Comparison of ENCODE assay signal across 28 cellular contexts in the genomic region with DNA sequence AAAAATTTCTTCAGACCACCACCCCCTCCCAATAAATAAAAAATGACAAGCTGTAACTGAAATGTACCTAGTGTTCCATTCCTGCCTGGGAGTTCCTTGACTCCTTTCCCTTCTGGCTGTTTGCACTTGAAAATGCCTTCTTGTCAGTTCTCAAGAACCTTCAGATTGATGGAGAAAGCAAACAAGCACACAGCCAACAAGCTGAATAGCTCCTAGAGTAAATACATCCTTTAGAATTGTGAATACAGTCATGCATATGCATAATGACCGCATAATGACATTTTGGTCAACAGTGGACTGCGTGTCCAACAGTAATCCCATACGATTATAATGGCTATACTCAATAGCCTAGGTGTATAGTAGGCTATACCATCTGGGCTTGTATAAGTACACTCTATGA.
"Had no signal": no experiment of that assay in that cellular context is flagged by ENCODE, and none has a peak within 500 bp of the region (broad histone marks: within the 10 kb centered on the region; RNA-seq: fewer than 3 reads in every experiment).

No MANE protein-coding gene starts in this region.

- H3K27me3 Mint-ChIP-seq: activated naive CD4-positive, alpha-beta T cell treated with anti-CD3 and anti-CD28 coated beads, Interleukin-2, amount 10 ng/mL, durations not matched to agents 7 days and 5 days; activated naive CD8-positive, alpha-beta T cell treated with anti-CD3 and anti-CD28 coated beads, Interleukin-2, amount 10 ng/mL, durations not matched to agents 7 days and 5 days had no signal

- H3K9me3 ChIP-seq: right lobe of liver, testis, transverse colon, uterus had no signal

- H3K27ac Mint-ChIP-seq: activated naive CD4-positive, alpha-beta T cell treated with anti-CD3 and anti-CD28 coated beads, Interleukin-2, amount 10 ng/mL, durations not matched to agents 7 days and 5 days; activated naive CD8-positive, alpha-beta T cell treated with anti-CD3 and anti-CD28 coated beads, Interleukin-2, amount 10 ng/mL, durations not matched to agents 7 days and 5 days; memory B cell; natural killer cell; neural progenitor cell; T-helper 1 cell treated with Interleukin-12 subunit alpha and Interleukin-12 subunit beta and Interleukin-4 antibody, amounts not matched to agents 30 μg/mL and 1 μg/mL, for 36 hours had no signal

- H3K4me3 ChIP-seq: ascending aorta, gastroesophageal sphincter, hepatocyte, neural progenitor cell, right lobe of liver, testis, transverse colon, uterus had no signal

- H3K36me3 Mint-ChIP-seq: activated naive CD4-positive, alpha-beta T cell treated with anti-CD3 and anti-CD28 coated beads, Interleukin-2, amount 10 ng/mL, durations not matched to agents 7 days and 5 days; activated naive CD8-positive, alpha-beta T cell treated with anti-CD3 and anti-CD28 coated beads, Interleukin-2, amount 10 ng/mL, durations not matched to agents 7 days and 5 days; memory B cell; natural killer cell had no signal

- H3K36me3 ChIP-seq: ascending aorta, brain microvascular endothelial cell, gastroesophageal sphincter, neural progenitor cell, right lobe of liver, transverse colon, uterus, WERI-Rb-1 had no signal

- DNase-seq: activated CD4-positive, alpha-beta T cell treated with anti-CD3 and anti-CD28 coated beads for 48 hours; activated CD4-positive, alpha-beta T cell treated with anti-CD3 and anti-CD28 coated beads, Interleukin-2, amount 50 U/mL, for 48 hours; activated CD8-positive, alpha-beta memory T cell treated with anti-CD3 and anti-CD28 coated beads for 24 hours; activated CD8-positive, alpha-beta memory T cell treated with anti-CD3 and anti-CD28 coated beads, Interleukin-2, amount 50 U/mL, for 4 hours; activated gamma-delta T cell; activated naive CD4-positive, alpha-beta T cell treated with anti-CD3 and anti-CD28 coated beads, Interleukin-2, amount 10 ng/mL, durations not matched to agents 7 days and 5 days; activated naive CD8-positive, alpha-beta T cell treated with anti-CD3 and anti-CD28 coated beads, Interleukin-2, amount 10 ng/mL, durations not matched to agents 7 days and 5 days; activated T-cell treated with anti-CD3 and anti-CD28 coated beads, Interleukin-2, amount 50 U/mL, for 1 hour; brain microvascular endothelial cell; cortex of kidney; left cardiac atrium; natural killer cell; occipital lobe; right lobe of liver; stimulated activated CD4-positive, alpha-beta T cell treated with anti-CD3 and anti-CD28 coated beads, Interleukin-4, amount 100 ng/mL, for 1 hour; stimulated activated naive CD8-positive, alpha-beta T cell treated with anti-CD3 and anti-CD28 coated beads, Interleukin-15, Interleukin-2, amounts not matched to agents 100 U/mL and 50 U/mL, for 24 hours; T-helper 9 cell; testis; transverse colon; uterus; WERI-Rb-1 had no signal

- H3K4me1 ChIP-seq: ascending aorta, right lobe of liver, testis, transverse colon, uterus had no signal

- H3K27me3 ChIP-seq: ascending aorta, brain microvascular endothelial cell, gastroesophageal sphincter, hepatocyte, neural progenitor cell, right lobe of liver, testis, transverse colon, uterus had no signal

- H3K79me2 ChIP-seq: parathyroid adenoma had no signal

- H3K4me3 Mint-ChIP-seq: activated naive CD4-positive, alpha-beta T cell treated with anti-CD3 and anti-CD28 coated beads, Interleukin-2, amount 10 ng/mL, durations not matched to agents 7 days and 5 days; activated naive CD8-positive, alpha-beta T cell treated with anti-CD3 and anti-CD28 coated beads, Interleukin-2, amount 10 ng/mL, durations not matched to agents 7 days and 5 days; memory B cell; natural killer cell; neural progenitor cell; T-helper 1 cell treated with Interleukin-12 subunit alpha and Interleukin-12 subunit beta and Interleukin-4 antibody, amounts not matched to agents 30 μg/mL and 1 μg/mL, for 36 hours had no signal

- H3K9me3 Mint-ChIP-seq: activated naive CD4-positive, alpha-beta T cell treated with anti-CD3 and anti-CD28 coated beads, Interleukin-2, amount 10 ng/mL, durations not matched to agents 7 days and 5 days; activated naive CD8-positive, alpha-beta T cell treated with anti-CD3 and anti-CD28 coated beads, Interleukin-2, amount 10 ng/mL, durations not matched to agents 7 days and 5 days; natural killer cell; neural progenitor cell; T-helper 1 cell treated with Interleukin-12 subunit alpha and Interleukin-12 subunit beta and Interleukin-4 antibody, amounts not matched to agents 30 μg/mL and 1 μg/mL, for 36 hours had no signal

- H2AFZ ChIP-seq: hepatocyte, neural progenitor cell, parathyroid adenoma had no signal

- H3K27ac ChIP-seq: ascending aorta, brain microvascular endothelial cell, gastroesophageal sphincter, hepatocyte, neural progenitor cell, parathyroid adenoma, right lobe of liver, testis, transverse colon, uterus, WERI-Rb-1 had no signal

- H3K4me1 Mint-ChIP-seq: activated naive CD4-positive, alpha-beta T cell treated with anti-CD3 and anti-CD28 coated beads, Interleukin-2, amount 10 ng/mL, durations not matched to agents 7 days and 5 days; activated naive CD8-positive, alpha-beta T cell treated with anti-CD3 and anti-CD28 coated beads, Interleukin-2, amount 10 ng/mL, durations not matched to agents 7 days and 5 days; memory B cell; natural killer cell had no signal

- H3K9ac ChIP-seq: neural progenitor cell, parathyroid adenoma had no signal

- H3K4me2 ChIP-seq: hepatocyte, neural progenitor cell had no signal
